Comparison of ENCODE assay signal across 18 cellular contexts in genomic region chr6:163828038-163828790, GRCh38.
DNase-seq lines count a peak whose midpoint lies in the region; ATAC-seq and TF ChIP-seq lines count a peak whose summit lies in the region.
"Had no signal": no experiment of that assay in that cellular context is flagged by ENCODE, and none has a peak within 500 bp of the region (broad histone marks: within the 10 kb centered on the region; RNA-seq: fewer than 3 reads in every experiment).

No MANE protein-coding gene starts in this region.

- no peak for ATAC-seq in stimulated activated effector memory CD8-positive, alpha-beta T cell treated with anti-CD3 and anti-CD28 coated beads, Interleukin-12 subunit alpha, Interleukin-12 subunit beta, amount 100 ng/mL, for 72 hours
- no peak for ATAC-seq in HG03097 (IDR thresholded peaks at IDR 0.05; ENCODE audit: low FRiP score, unreplicated experiment)
- ATAC-seq: A549; naive thymus-derived CD4-positive, alpha-beta T cell; pancreas; T-cell had no signal

- peak; percentile 74 for DNase-seq in AG20443 (ENCODE audit: low spot score)
- peak; percentile 86 to 92 for DNase-seq in NCI-H524 (lab: John Stamatoyannopoulos, UW)
- peak; percentile 16 for DNase-seq in fibroblast of mammary gland (ENCODE audit: low read depth)
- peak; percentile 48 for DNase-seq in myocyte (ENCODE audit: low read depth)
- DNase-seq in stimulated activated effector memory CD8-positive, alpha-beta T cell treated with anti-CD3 and anti-CD28 coated beads, Interleukin-12 subunit alpha, Interleukin-12 subunit beta, amount 100 ng/mL, for 72 hours (ENCODE audit: low spot score in 2 of 2) = no peak
- DNase-seq in activated T-cell treated with anti-CD3 and anti-CD28 coated beads, Interleukin-2, amount 50 U/mL, for 1 hour = no peak
- DNase-seq in SHP77 (lab: John Stamatoyannopoulos, UW) = no peak
- DNase-seq: brain microvascular endothelial cell; GOT3; naive thymus-derived CD4-positive, alpha-beta T cell; NCI-H146; pancreas; stimulated activated naive CD4-positive, alpha-beta T cell treated with Interleukin-2 at 50 U/mL for 16 hours; T-cell had no signal

- no peaks in the 10 kb centered on the region for H3K4me1 Mint-ChIP-seq in stimulated activated effector memory CD8-positive, alpha-beta T cell treated with anti-CD3 and anti-CD28 coated beads, Interleukin-12 subunit alpha, Interleukin-12 subunit beta, amount 100 ng/mL, for 72 hours
- H3K4me1 Mint-ChIP-seq: activated naive CD4-positive, alpha-beta T cell treated with anti-CD3 and anti-CD28 coated beads, Interleukin-2, amount 50 U/mL, for 24 hours; naive thymus-derived CD4-positive, alpha-beta T cell; T-cell had no signal

- TF ChIP-seq CTCF in fibroblast of mammary gland (conservative IDR thresholded peaks at IDR 0.05; ENCODE audit: control insufficient read depth, insufficient read depth, low read depth, low read length) = no peak

- H3K27ac Mint-ChIP-seq in stimulated activated effector memory CD8-positive, alpha-beta T cell treated with anti-CD3 and anti-CD28 coated beads, Interleukin-12 subunit alpha, Interleukin-12 subunit beta, amount 100 ng/mL, for 72 hours = no peak overlapping the region
- H3K27ac Mint-ChIP-seq: activated naive CD4-positive, alpha-beta T cell treated with anti-CD3 and anti-CD28 coated beads, Interleukin-2, amount 50 U/mL, for 24 hours; naive thymus-derived CD4-positive, alpha-beta T cell; T-cell had no signal

- no peak overlapping the region for H3K4me3 ChIP-seq in fibroblast of mammary gland (ENCODE audit: control insufficient read depth, low read depth, low read length)
- H3K4me3 ChIP-seq: A549, pancreas, tibial artery had no signal

- no peak overlapping the region for H3K4me3 Mint-ChIP-seq in stimulated activated effector memory CD8-positive, alpha-beta T cell treated with anti-CD3 and anti-CD28 coated beads, Interleukin-12 subunit alpha, Interleukin-12 subunit beta, amount 100 ng/mL, for 72 hours
- H3K4me3 Mint-ChIP-seq: activated naive CD4-positive, alpha-beta T cell treated with anti-CD3 and anti-CD28 coated beads, Interleukin-2, amount 50 U/mL, for 24 hours; naive thymus-derived CD4-positive, alpha-beta T cell; T-cell had no signal

- H3K9me3 Mint-ChIP-seq in stimulated activated effector memory CD8-positive, alpha-beta T cell treated with anti-CD3 and anti-CD28 coated beads, Interleukin-12 subunit alpha, Interleukin-12 subunit beta, amount 100 ng/mL, for 72 hours = no peaks in the 10 kb centered on the region
- H3K9me3 Mint-ChIP-seq: activated naive CD4-positive, alpha-beta T cell treated with anti-CD3 and anti-CD28 coated beads, Interleukin-2, amount 50 U/mL, for 24 hours had no signal

- no peaks in the 10 kb centered on the region for H3K36me3 Mint-ChIP-seq in stimulated activated effector memory CD8-positive, alpha-beta T cell treated with anti-CD3 and anti-CD28 coated beads, Interleukin-12 subunit alpha, Interleukin-12 subunit beta, amount 100 ng/mL, for 72 hours
- H3K36me3 Mint-ChIP-seq: activated naive CD4-positive, alpha-beta T cell treated with anti-CD3 and anti-CD28 coated beads, Interleukin-2, amount 50 U/mL, for 24 hours; naive thymus-derived CD4-positive, alpha-beta T cell; T-cell had no signal

Comparison
In these comparisons a context has a peak if more than half of its experiments do, and no peak if none do; other contexts are left out.
1. DNase-seq: peak in AG20443 (single experiment), NCI-H524 (2 of 2), fibroblast of mammary gland (single experiment) and myocyte (single experiment); none in stimulated activated effector memory CD8-positive, alpha-beta T cell treated with anti-CD3 and anti-CD28 coated beads, Interleukin-12 subunit alpha, Interleukin-12 subunit beta, amount 100 ng/mL, for 72 hours (0 of 2), activated T-cell treated with anti-CD3 and anti-CD28 coated beads, Interleukin-2, amount 50 U/mL, for 1 hour (single experiment) and SHP77 (0 of 2).